23 cellular contexts compared by ENCODE assay signal in genomic region chr1:209213989-209214388, GRCh38.
"Had no signal": no experiment of that assay in that cellular context is flagged by ENCODE, and none has a peak within 500 bp of the region (broad histone marks: within the 10 kb centered on the region; RNA-seq: fewer than 3 reads in every experiment).

No MANE protein-coding gene starts in this region.

- H3K4me1 ChIP-seq: colonic mucosa, esophagus muscularis mucosa, gastrocnemius medialis, gastroesophageal sphincter, heart left ventricle, heart right ventricle had no signal

- H3K36me3 ChIP-seq: colonic mucosa, esophagus muscularis mucosa, esophagus squamous epithelium, gastrocnemius medialis, gastroesophageal sphincter, heart left ventricle, heart right ventricle had no signal

- H3K9me3 ChIP-seq: colonic mucosa, esophagus muscularis mucosa, esophagus squamous epithelium, gastrocnemius medialis had no signal

- DNase-seq: colonic mucosa; cortex of kidney; dermis blood vessel endothelial cell; dorsolateral prefrontal cortex; effector CD4-positive, alpha-beta T cell; effector CD8-positive, alpha-beta T cell; effector memory CD4-positive, alpha-beta T cell; effector memory CD8-positive, alpha-beta T cell; endodermal cell; erythroblast; esophagus squamous epithelium; foreskin fibroblast; foreskin keratinocyte; foreskin melanocyte; gastrocnemius medialis; glutamatergic neuron; head of caudate nucleus; heart left ventricle; heart right ventricle had no signal

- H3K4me3 ChIP-seq: colonic mucosa, coronary artery, dorsolateral prefrontal cortex, esophagus muscularis mucosa, esophagus squamous epithelium, gastrocnemius medialis, gastroesophageal sphincter, heart left ventricle, heart right ventricle had no signal

- H3K27ac ChIP-seq: colonic mucosa, coronary artery, dorsolateral prefrontal cortex, epithelial cell of prostate, esophagus muscularis mucosa, esophagus squamous epithelium, foreskin keratinocyte, gastrocnemius medialis, gastroesophageal sphincter, heart left ventricle, heart right ventricle had no signal
